1 cellular context compared by ENCODE assay signal in genomic region chr12:39459027-39459434, GRCh38.
TF ChIP-seq lines count a peak whose summit lies in the region.

No MANE protein-coding gene starts in this region.

TF ChIP-seq in K562, 482 proteins besides CTCF, POLR2A, EP300 and RAD21 (continued from another document):
- TF ChIP-seq SREBF1 (IDR thresholded peaks at IDR 0.05; ENCODE audit: borderline replicate concordance, low read depth, low read length) (no peak), L3MBTL2 (IDR thresholded peaks at IDR 0.05) (peak; percentile 81), TRIM24 (IDR thresholded peaks at IDR 0.05) (no peak), GMEB1 (CRISPR knock-in tag; IDR thresholded peaks at IDR 0.05) (no peak), CC2D1A (IDR thresholded peaks at IDR 0.05) (no peak), XRCC4 (IDR thresholded peaks at IDR 0.05; ENCODE audit: extremely low read depth, insufficient read depth, insufficient read length) (no peak), ZNF586 (CRISPR knock-in tag; conservative IDR thresholded peaks at IDR 0.05) (no peak)
